ENCODE assay signal across 25 cellular contexts in genomic region chr15:85397926-85398325, GRCh38. TPM values are rescaled to one million over a fixed set of nuclear protein-coding genes. Genes with fewer than 3 reads are reported as not detected.
DNase-seq lines count a peak whose midpoint lies in the region; ATAC-seq, FAIRE-seq and TF ChIP-seq lines count a peak whose summit lies in the region.
"Had no signal": no experiment of that assay in that cellular context is flagged by ENCODE, and none has a peak within 500 bp of the region (broad histone marks: within the 10 kb centered on the region; RNA-seq: fewer than 3 reads in every experiment).

No MANE protein-coding gene starts in this region.

- H3K79me2 ChIP-seq in GM12878 (ENCODE audit: control insufficient read depth, insufficient read depth, low read length): peaks cover 79% of the 10 kb centered on the region

- H3K9ac ChIP-seq in IMR-90 (ENCODE audit: low read depth, low read length) (no peak overlapping the region), GM12878 (ENCODE audit: control insufficient read depth, insufficient read depth, low read length) (no peak overlapping the region), mesenchymal stem cell (ENCODE audit: low read length) (no peak overlapping the region)
- H3K9ac ChIP-seq: BLaER1 treated with 17β-estradiol and CSF1 and Interleukin-3, amounts not matched to agents 10 nM and 100 nM had no signal

- WGBS in IMR-90 (ENCODE audit: extremely low coverage in 2 of 2, insufficient read length in 1 of 2), 2 experiments: no CpG with 5 or more reads among the region's 3 CpGs
- WGBS in GM12878 (ENCODE audit: insufficient coverage, insufficient replicate concordance, low lambda C conversion rate, missing lambda C conversion rate): 80% methylated on average over 3 of the region's 3 CpGs
- WGBS in mesenchymal stem cell: 100% methylated on average over 2 of the region's 3 CpGs

- in situ Hi-C loops in IMR-90 (cut with MboI; ENCODE audit: low sequenced_read_pairs): no loop called here
- in situ Hi-C loops in GM12878 (cut with MboI): no loop called here

- POLR2A ChIA-PET in CD4-positive, alpha-beta T cell (lab: Charles Lee): interaction anchor here (1.5 kb wide), 1 partner anchor 15 kb away, joined by 7 read pairs; no protein-coding TSS in a partner anchor
- POLR2A ChIA-PET in IMR-90 (lab: Charles Lee; ENCODE audit: unreplicated experiment) (no interaction called here), GM12878 (lab: Charles Lee) (interaction anchor here (1.0 to 1.1 kb wide), 2 partner anchors 9 to 13 kb away, joined by 4 read pairs; no protein-coding TSS in a partner anchor)
- POLR2A ChIA-PET in activated CD8-positive, alpha-beta T cell treated with anti-CD3 and anti-CD28 coated beads, Interleukin-2, amount 10 ng/mL, durations not matched to agents 7 days and 5 days (lab: Charles Lee): no interaction called here

- H2BK20ac ChIP-seq in IMR-90 (ENCODE audit: low read depth, low read length): no peak overlapping the region

- TF ChIP-seq RAD21 in IMR-90 (IDR thresholded peaks at IDR 0.05; ENCODE audit: low read length) (no peak), GM12878 (IDR thresholded peaks at IDR 0.05; ENCODE audit: insufficient read depth, low read depth, low read length) (no peak)

- dilution Hi-C loops in IMR-90 (cut with HindIII; ENCODE audit: low sequenced_read_pairs, unreplicated experiment): no loop called here

- H2BK15ac ChIP-seq in IMR-90 (ENCODE audit: low read depth, low read length): no peak overlapping the region
- H2BK15ac ChIP-seq in mesenchymal stem cell (ENCODE audit: low read depth, poor library complexity, severe bottlenecking): no peak overlapping the region

- intact Hi-C loops in CD4-positive, alpha-beta T cell (cut with DNase I, micrococcal nuclease): no loop called here
- intact Hi-C loops in IMR-90 (cut with micrococcal nuclease): no loop called here
- intact Hi-C loops in GM12878 (cut with micrococcal nuclease; ENCODE audit: unreplicated experiment): no loop called here

- H3K4me1 ChIP-seq in IMR-90 (ENCODE audit: control insufficient read depth, insufficient read depth, low read length) (peaks cover 13% of the 10 kb centered on the region; the same call in 1 of the 2 replicates), GM12878 (ENCODE audit: control insufficient read depth, insufficient read depth, low read length) (peaks cover 17% of the 10 kb centered on the region), mesenchymal stem cell (ENCODE audit: control insufficient read depth, insufficient read depth, low read depth, low read length) (peaks cover 1% of the 10 kb centered on the region)

- H3K23ac ChIP-seq in IMR-90 (ENCODE audit: low read depth, low read length) (0 out of 2 replicates have a peak overlapping the region, but pooled peaks have one; percentile 70), mesenchymal stem cell (ENCODE audit: low read length in 2 of 2) (no peak overlapping the region)

- no peaks in the 10 kb centered on the region for H3K36me3 Mint-ChIP-seq in CD4-positive, alpha-beta T cell (ENCODE audit: low read depth)
- peaks cover 4% of the 10 kb centered on the region for H3K36me3 Mint-ChIP-seq in activated naive CD8-positive, alpha-beta T cell treated with anti-CD3 and anti-CD28 coated beads, Interleukin-2, amount 50 U/mL, for 24 hours (ENCODE audit: low read depth)
- H3K36me3 Mint-ChIP-seq in activated CD8-positive, alpha-beta T cell treated with anti-CD3 and anti-CD28 coated beads, Interleukin-2, amount 10 ng/mL, durations not matched to agents 7 days and 5 days (ENCODE audit: low read depth): peaks cover 1% of the 10 kb centered on the region

- H3K4me3 Mint-ChIP-seq in CD4-positive, alpha-beta T cell: peak overlapping the region; percentile 26
- no peak overlapping the region for H3K4me3 Mint-ChIP-seq in activated naive CD8-positive, alpha-beta T cell treated with anti-CD3 and anti-CD28 coated beads, Interleukin-2, amount 50 U/mL, for 24 hours
- no peak overlapping the region for H3K4me3 Mint-ChIP-seq in activated CD8-positive, alpha-beta T cell treated with anti-CD3 and anti-CD28 coated beads, Interleukin-2, amount 10 ng/mL, durations not matched to agents 7 days and 5 days
- H3K4me3 Mint-ChIP-seq: CD4-positive, alpha-beta memory T cell had no signal

- no peak overlapping the region for H3K18ac ChIP-seq in IMR-90 (ENCODE audit: low read depth, low read length)
- H3K18ac ChIP-seq in mesenchymal stem cell (ENCODE audit: low read depth in 1 of 2, low read length in 2 of 2): no peak overlapping the region

- H3K4ac ChIP-seq in IMR-90 (ENCODE audit: low read depth, low read length) (no peak overlapping the region), mesenchymal stem cell (ENCODE audit: low read depth in 1 of 2, low read length in 2 of 2) (no peak overlapping the region)

- H3K27me3 Mint-ChIP-seq in CD4-positive, alpha-beta T cell: no peaks in the 10 kb centered on the region
- no peaks in the 10 kb centered on the region for H3K27me3 Mint-ChIP-seq in activated naive CD8-positive, alpha-beta T cell treated with anti-CD3 and anti-CD28 coated beads, Interleukin-2, amount 50 U/mL, for 24 hours
- no peaks in the 10 kb centered on the region for H3K27me3 Mint-ChIP-seq in activated CD8-positive, alpha-beta T cell treated with anti-CD3 and anti-CD28 coated beads, Interleukin-2, amount 10 ng/mL, durations not matched to agents 7 days and 5 days (ENCODE audit: low read depth)
- H3K27me3 Mint-ChIP-seq: CD4-positive, alpha-beta memory T cell had no signal

- no peaks in the 10 kb centered on the region for H3K36me3 ChIP-seq in IMR-90 (ENCODE audit: control insufficient read depth, insufficient read depth, low read length)
- H3K36me3 ChIP-seq in GM12878 (ENCODE audit: control insufficient read depth in 2 of 2, insufficient read depth in 2 of 2, low read length in 1 of 2): no peaks in the 10 kb centered on the region
- no peaks in the 10 kb centered on the region for H3K36me3 ChIP-seq in mesenchymal stem cell (ENCODE audit: control insufficient read depth in 1 of 2, insufficient read depth in 2 of 2, low read depth in 1 of 2, low read length in 2 of 2)
- H3K36me3 ChIP-seq: BLaER1 treated with 17β-estradiol and CSF1 and Interleukin-3, amounts not matched to agents 10 nM and 100 nM had no signal

- H2AK9ac ChIP-seq in IMR-90 (replicated peaks; ENCODE audit: low read depth, low read length, poor library complexity): no peak overlapping the region

- RAD21 ChIA-PET in GM12878 (lab: Charles Lee; ENCODE audit: unreplicated experiment): interaction anchor here (0.5 to 1.4 kb wide), 4 partner anchors 10 to 82 kb away, joined by 3 read pairs; no protein-coding TSS in a partner anchor

- H4K5ac ChIP-seq in IMR-90 (ENCODE audit: low read depth, low read length): no peak overlapping the region

- H4K91ac ChIP-seq in IMR-90 (ENCODE audit: insufficient read depth, low read depth, low read length) (no peak overlapping the region), mesenchymal stem cell (ENCODE audit: low read length) (no peak overlapping the region)

- ATAC-seq in CD4-positive, alpha-beta T cell (ENCODE audit: poor library complexity): no peak
- ATAC-seq in IMR-90 (ENCODE audit: low read depth) (no peak), GM12878 (no peak), GM18519 (IDR thresholded peaks at IDR 0.05; ENCODE audit: low FRiP score, unreplicated experiment) (no peak)
- ATAC-seq in activated naive CD8-positive, alpha-beta T cell treated with anti-CD3 and anti-CD28 coated beads, Interleukin-2, amount 50 U/mL, for 24 hours: no peak
- no peak for ATAC-seq in activated CD8-positive, alpha-beta T cell treated with anti-CD3 and anti-CD28 coated beads, Interleukin-2, amount 10 ng/mL, durations not matched to agents 7 days and 5 days
- ATAC-seq: A549, HCT116, K562 had no signal

- no peak for TF ChIP-seq EP300 in GM12878 (IDR thresholded peaks at IDR 0.05; ENCODE audit: borderline replicate concordance in 1 of 2, control insufficient read depth in 1 of 2, low read depth in 2 of 2, low read length in 2 of 2)

- TF ChIP-seq POLR2A in IMR-90 (IDR thresholded peaks at IDR 0.05; ENCODE audit: low read depth, low read length) (no peak), GM12878 (IDR thresholded peaks at IDR 0.05; ENCODE audit: low read depth, low read length) (no peak)

- H2BK12ac ChIP-seq in mesenchymal stem cell (ENCODE audit: low read length in 2 of 2): no peak overlapping the region

- H2BK120ac ChIP-seq in IMR-90 (ENCODE audit: low read depth, low read length): no peak overlapping the region
- no peak overlapping the region for H2BK120ac ChIP-seq in mesenchymal stem cell (ENCODE audit: low read depth, low read length)

- H3K4me2 ChIP-seq in IMR-90 (ENCODE audit: low read depth, low read length): no peak overlapping the region
- H3K4me2 ChIP-seq in GM12878 (ENCODE audit: control insufficient read depth, insufficient read depth): no peak overlapping the region
- H3K4me2 ChIP-seq in mesenchymal stem cell (ENCODE audit: low read length, poor library complexity, severe bottlenecking): no peak overlapping the region
- H3K4me2 ChIP-seq: A549; BLaER1 treated with 17β-estradiol and CSF1 and Interleukin-3, amounts not matched to agents 10 nM and 100 nM; PC-9 had no signal

- H3K9me1 ChIP-seq in IMR-90 (ENCODE audit: insufficient read depth, low read length): no peaks in the 10 kb centered on the region

- H3K4me1 Mint-ChIP-seq in CD4-positive, alpha-beta T cell (ENCODE audit: low read depth): peaks cover 92% of the 10 kb centered on the region
- H3K4me1 Mint-ChIP-seq in activated naive CD8-positive, alpha-beta T cell treated with anti-CD3 and anti-CD28 coated beads, Interleukin-2, amount 50 U/mL, for 24 hours: peaks cover 72% of the 10 kb centered on the region
- H3K4me1 Mint-ChIP-seq in activated CD8-positive, alpha-beta T cell treated with anti-CD3 and anti-CD28 coated beads, Interleukin-2, amount 10 ng/mL, durations not matched to agents 7 days and 5 days (ENCODE audit: low read depth): peaks cover 27% of the 10 kb centered on the region

- no peak overlapping the region for H2AK5ac ChIP-seq in IMR-90 (ENCODE audit: low read depth, low read length)
- no peak overlapping the region for H2AK5ac ChIP-seq in mesenchymal stem cell (ENCODE audit: low read length, severe bottlenecking)

- H3K9me3 Mint-ChIP-seq in CD4-positive, alpha-beta T cell: no peaks in the 10 kb centered on the region
- no peaks in the 10 kb centered on the region for H3K9me3 Mint-ChIP-seq in activated naive CD8-positive, alpha-beta T cell treated with anti-CD3 and anti-CD28 coated beads, Interleukin-2, amount 50 U/mL, for 24 hours
- H3K9me3 Mint-ChIP-seq in activated CD8-positive, alpha-beta T cell treated with anti-CD3 and anti-CD28 coated beads, Interleukin-2, amount 10 ng/mL, durations not matched to agents 7 days and 5 days (ENCODE audit: insufficient read depth): no peaks in the 10 kb centered on the region
- H3K9me3 Mint-ChIP-seq: CD4-positive, alpha-beta memory T cell had no signal

- no peaks in the 10 kb centered on the region for H3K27me3 ChIP-seq in CD4-positive, alpha-beta T cell (ENCODE audit: control insufficient read depth, insufficient read depth, low read length)
- H3K27me3 ChIP-seq in IMR-90 (ENCODE audit: control insufficient read depth, insufficient read depth, low read length): no peaks in the 10 kb centered on the region
- no peaks in the 10 kb centered on the region for H3K27me3 ChIP-seq in GM12878 (replicated peaks in 1 of 2; ENCODE audit: control insufficient read depth in 2 of 2, insufficient read depth in 2 of 2, low read length in 1 of 2)
- H3K27me3 ChIP-seq in mesenchymal stem cell (ENCODE audit: control insufficient read depth in 1 of 2, insufficient read depth in 1 of 2, low read length in 2 of 2): no peaks in the 10 kb centered on the region
- H3K27me3 ChIP-seq: BLaER1 treated with 17β-estradiol and CSF1 and Interleukin-3, amounts not matched to agents 10 nM and 100 nM had no signal

- H3K4me3 ChIP-seq in IMR-90 (ENCODE audit: insufficient read depth, low read depth, low read length) (no peak overlapping the region), GM12878 (no peak overlapping the region), mesenchymal stem cell (ENCODE audit: insufficient read depth in 1 of 2, low read depth in 1 of 2, low read length in 2 of 2) (no peak overlapping the region)
- H3K4me3 ChIP-seq: A549; BLaER1 treated with 17β-estradiol and CSF1 and Interleukin-3, amounts not matched to agents 10 nM and 100 nM; K562; PC-9 had no signal

- BruUV-seq in IMR-90 (replicated peaks; lab: Mats Ljungman, UMichigan): no TSS peak
- no TSS peak for BruUV-seq in GM12878 (replicated peaks; lab: Mats Ljungman, UMichigan)

- H3K9me3 ChIP-seq in CD4-positive, alpha-beta T cell (ENCODE audit: control insufficient read depth, low read length): no peaks in the 10 kb centered on the region
- no peaks in the 10 kb centered on the region for H3K9me3 ChIP-seq in IMR-90 (ENCODE audit: control insufficient read depth, insufficient read depth, low read length)
- H3K9me3 ChIP-seq in GM12878 (replicated peaks; ENCODE audit: control insufficient read depth, insufficient read depth, low read length): no peaks in the 10 kb centered on the region
- H3K9me3 ChIP-seq in mesenchymal stem cell (ENCODE audit: control insufficient read depth, low read length): no peaks in the 10 kb centered on the region
- H3K9me3 ChIP-seq: A549 had no signal

- no peak overlapping the region for H2AFZ ChIP-seq in IMR-90 (replicated peaks; ENCODE audit: low read length, poor library complexity)
- H2AFZ ChIP-seq in GM12878 (ENCODE audit: control insufficient read depth, low read depth, low read length): no peak overlapping the region
- H2AFZ ChIP-seq in mesenchymal stem cell (ENCODE audit: low read depth, low read length): no peak overlapping the region
- H2AFZ ChIP-seq: PC-9 had no signal

- H4K8ac ChIP-seq in IMR-90 (ENCODE audit: low read depth in 2 of 2, low read length in 2 of 2) (0 out of 4 replicates have a peak overlapping the region, but pooled peaks of 1 of the 2 experiments have one; percentile 9), mesenchymal stem cell (ENCODE audit: low read length) (no peak overlapping the region)

- TF ChIP-seq CTCF in CD4-positive, alpha-beta T cell (IDR thresholded peaks at IDR 0.05): no peak
- no peak for TF ChIP-seq CTCF in IMR-90 (conservative IDR thresholded peaks at IDR 0.05; ENCODE audit: low read depth, low read length)
- TF ChIP-seq CTCF in GM12878 (IDR thresholded peaks at IDR 0.05 in 2 of 3, conservative IDR thresholded peaks at IDR 0.05 in 1 of 3; ENCODE audit: control insufficient read depth in 2 of 3, extremely low read depth in 1 of 3, insufficient read depth in 1 of 3, low read depth in 3 of 3, low read length in 3 of 3): no peak

- peak; percentile 57 for FAIRE-seq in GM12878 (lab: Jason Lieb, UNC)
- FAIRE-seq: GM19239, K562 had no signal

- peaks cover 27% of the 10 kb centered on the region; the same call in 1 of the 2 replicates for H4K20me1 ChIP-seq in IMR-90 (ENCODE audit: insufficient read depth, low read length)
- no peaks in the 10 kb centered on the region; the same call in 1 of the 2 replicates for H4K20me1 ChIP-seq in GM12878 (ENCODE audit: control insufficient read depth, insufficient read depth)

- SMC1A ChIA-PET in GM12878 (lab: Charles Lee; ENCODE audit: uncharacterized antibody, unreplicated experiment): interaction anchor here (1.2 to 4.1 kb wide), 4 partner anchors 9 to 40 kb away, joined by 3 to 12 read pairs (median 5); no protein-coding TSS in a partner anchor

- DNase-seq in CD4-positive, alpha-beta T cell: no peak
- no peak for DNase-seq in IMR-90
- DNase-seq in GM12878 (ENCODE audit: low read depth, low spot score): no peak
- peak; percentile 3 for DNase-seq in mesenchymal stem cell
- no peak for DNase-seq in activated naive CD8-positive, alpha-beta T cell treated with anti-CD3 and anti-CD28 coated beads, Interleukin-2, amount 50 U/mL, for 24 hours
- no peak for DNase-seq in NOMO-1 (lab: John Stamatoyannopoulos, UW; ENCODE audit: unreplicated experiment in 2 of 2)
- no peak for DNase-seq in activated CD8-positive, alpha-beta T cell treated with anti-CD3 and anti-CD28 coated beads, Interleukin-2, amount 10 ng/mL, durations not matched to agents 7 days and 5 days
- DNase-seq: AML-193; CD4-positive, alpha-beta memory T cell; COR-L47; DMS53; NCI-H1105 treated with DMSO at 0.1 percent for 48 hours; NCI-H146; NCI-H2029; NCI-H526; NCI-H82; NK-92 treated with Interleukin-12 subunit alpha and Interleukin-12 subunit beta, amount 100 ng/mL, for 24 hours; PC-9; SHP77 had no signal

- H3K14ac ChIP-seq in IMR-90 (replicated peaks; ENCODE audit: low read depth, low read length) (no peak overlapping the region), mesenchymal stem cell (ENCODE audit: low read length in 2 of 2) (no peak overlapping the region)

- H3K79me1 ChIP-seq in IMR-90 (ENCODE audit: low read depth in 1 of 2, low read length in 2 of 2) (peaks cover 24 to 67% of the 10 kb centered on the region in 2 experiments), mesenchymal stem cell (replicated peaks; ENCODE audit: low read length, poor library complexity, severe bottlenecking) (peaks cover 1% of the 10 kb centered on the region)

- H3K27ac ChIP-seq in CD4-positive, alpha-beta T cell (ENCODE audit: low read depth, low read length): no peak overlapping the region
- no peak overlapping the region for H3K27ac ChIP-seq in IMR-90 (ENCODE audit: insufficient read depth, low read length)
- no peak overlapping the region for H3K27ac ChIP-seq in GM12878 (ENCODE audit: control insufficient read depth, insufficient read depth)
- no peak overlapping the region for H3K27ac ChIP-seq in mesenchymal stem cell (ENCODE audit: low read length, poor library complexity, severe bottlenecking)
- H3K27ac ChIP-seq: A549; BLaER1 treated with 17β-estradiol and CSF1 and Interleukin-3, amounts not matched to agents 10 nM and 100 nM; PC-9 had no signal

- H2BK5ac ChIP-seq in IMR-90 (ENCODE audit: low read depth, low read length, poor library complexity, severe bottlenecking) (no peak overlapping the region), mesenchymal stem cell (ENCODE audit: low read depth, low read length, poor library complexity, severe bottlenecking) (no peak overlapping the region)

- H3K56ac ChIP-seq in IMR-90 (ENCODE audit: extremely low read depth, insufficient read depth, low read length): no peak overlapping the region

- no peak overlapping the region for H3K27ac Mint-ChIP-seq in CD4-positive, alpha-beta T cell
- no peak overlapping the region for H3K27ac Mint-ChIP-seq in activated naive CD8-positive, alpha-beta T cell treated with anti-CD3 and anti-CD28 coated beads, Interleukin-2, amount 50 U/mL, for 24 hours
- no peak overlapping the region for H3K27ac Mint-ChIP-seq in activated CD8-positive, alpha-beta T cell treated with anti-CD3 and anti-CD28 coated beads, Interleukin-2, amount 10 ng/mL, durations not matched to agents 7 days and 5 days
- H3K27ac Mint-ChIP-seq: CD4-positive, alpha-beta memory T cell had no signal

- CTCF ChIA-PET in CD4-positive, alpha-beta T cell (lab: Charles Lee): no interaction called here
- CTCF ChIA-PET in IMR-90 (lab: Yijun Ruan, JAX): interaction anchor here (1.3 kb wide), 1 partner anchor 10 kb away, joined by 3 read pairs; no protein-coding TSS in a partner anchor
- CTCF ChIA-PET in GM12878 (lab: Yijun Ruan, JAX): interaction anchor here (2.3 kb wide), 1 partner anchor 7 kb away, joined by 9 read pairs; no protein-coding TSS in a partner anchor
- CTCF ChIA-PET in activated CD8-positive, alpha-beta T cell treated with anti-CD3 and anti-CD28 coated beads, Interleukin-2, amount 10 ng/mL, durations not matched to agents 7 days and 5 days (lab: Charles Lee): interaction anchor here (0.6 to 5.0 kb wide), 4 partner anchors 14 to 101 kb away, joined by 3 to 19 read pairs (median 4); no protein-coding TSS in a partner anchor

RNA-seq across cellular contexts. Expression of gene AKAP13, which starts 17.5 kb away (rescaled TPM):
- 100 to 1,000 TPM; 282 to 304 TPM for total RNA-seq in CD4-positive, alpha-beta T cell
- total RNA-seq in IMR-90 (2012; rRNA removed) (46.4 and 46.9 TPM in 2 replicates), GM12878 (2014; rRNA removed) (59.1 and 59.6 TPM in 2 replicates), GM12878 (2014; rRNA removed; fragmentation: Illumina TruSeq; extraction: Trizol) (63.4 and 65.5 TPM in 2 replicates), GM12878 (2021) (67.0 and 74.9 TPM in 2 replicates)
- polyA plus RNA-seq in IMR-90 (2012; rRNA removed) (10.4 and 11.6 TPM in 2 replicates), GM12878 (2011; rRNA removed) (29.7 and 36.3 TPM in 2 replicates), GM12878 (2014; fragmentation: Illumina TruSeq; extraction: Trizol) (55.8 and 56.2 TPM in 2 replicates), GM12878 (2014; fragmentation: Nextera tagmentation; extraction: Ambion mirVana) (10 to 100 TPM; 14.4 to 21.5 TPM), GM12878 (2014; rRNA removed) (41.4 and 42.3 TPM in 2 replicates), GM12878 (2016; fragmentation: Nextera tagmentation; extraction: Ambion mirVana) (10 to 100 TPM; 54.5 to 56.3 TPM)
- polyA plus RNA-seq in IMR-90 (2012; cell fraction: cytosol; rRNA removed): 5.6 and 6.4 TPM in 2 replicates
- 34.4 and 43.0 TPM in 2 replicates for polyA plus RNA-seq in IMR-90 (2012; cell fraction: nucleus; rRNA removed; ENCODE audit: low replicate concordance)
- 399 and 407 TPM in 2 replicates for total RNA-seq in GM12878 (2013; cell fraction: nucleolus; rRNA removed)
- 39.2 TPM for polyA plus RNA-seq in GM12878 (2011; ENCODE audit: low read depth)
- polyA plus RNA-seq in GM12878 (2011; cell fraction: cytosol; rRNA removed): 40.3 and 63.4 TPM in 2 replicates
- 75.9 and 95.9 TPM in 2 replicates for polyA plus RNA-seq in GM12878 (2011; cell fraction: nucleus; rRNA removed)
- 56.2 and 76.5 TPM in 2 replicates for polyA plus RNA-seq in GM12878 (2012)
- 110 and 178 TPM in 2 replicates for polyA minus RNA-seq in GM12878 (2011; rRNA and poly(A)+ RNA removed)
- polyA minus RNA-seq in GM12878 (2011; cell fraction: cytosol; rRNA and poly(A)+ RNA removed): 61.3 and 76.6 TPM in 2 replicates
- polyA minus RNA-seq in GM12878 (2011; cell fraction: nucleus; rRNA and poly(A)+ RNA removed): 119 and 203 TPM in 2 replicates
- polyA plus RNA-seq in mesenchymal stem cell (2013, experiment 1 of 2): 16.4 TPM
- polyA plus RNA-seq in mesenchymal stem cell (2013, experiment 2 of 2): 15.2 TPM
- total RNA-seq in activated CD8-positive, alpha-beta T cell treated with anti-CD3 and anti-CD28 coated beads, Interleukin-2, amount 10 ng/mL, durations not matched to agents 7 days and 5 days: 100 to 1,000 TPM; 112 to 117 TPM

Comparison
In these comparisons a context has a peak if more than half of its experiments do, and no peak if none do; other contexts are left out.
1. POLR2A ChIA-PET loops: an anchor here in CD4-positive, alpha-beta T cell (1.5 kb wide) and GM12878 (1.0 to 1.1 kb wide); none called in IMR-90 and activated CD8-positive, alpha-beta T cell treated with anti-CD3 and anti-CD28 coated beads, Interleukin-2, amount 10 ng/mL, durations not matched to agents 7 days and 5 days.